25 cellular contexts compared by ENCODE assay signal in genomic region chr6:165972139-165972802, GRCh38.
"Had no signal": no experiment of that assay in that cellular context is flagged by ENCODE, and none has a peak within 500 bp of the region (broad histone marks: within the 10 kb centered on the region; RNA-seq: fewer than 3 reads in every experiment).

No MANE protein-coding gene starts in this region.

- H3K4me1 ChIP-seq: left ventricle myocardium inferior, pancreas, prostate gland, right lobe of liver, transverse colon, upper lobe of left lung, vagina had no signal

- H3K4me3 ChIP-seq: hepatocyte, left ventricle myocardium inferior, lung, mucosa of descending colon, pancreas, prostate gland, right lobe of liver, smooth muscle cell, transverse colon, upper lobe of left lung, vagina had no signal

- H3K36me3 ChIP-seq: left ventricle myocardium inferior, pancreas, prostate gland, right lobe of liver, transverse colon, upper lobe of left lung, vagina had no signal

- H2AFZ ChIP-seq: hepatocyte had no signal

- H3K4me2 ChIP-seq: hepatocyte, smooth muscle cell had no signal

- H3K9me3 Mint-ChIP-seq: natural killer cell treated with Interleukin-12 subunit alpha and Interleukin-12 subunit beta and Interleukin-15 and Interleukin-18, amount 100 ng/mL, for 72 hours; stimulated activated memory B cell treated with anti-CD40 and anti-IgM and Interleukin-4, amounts not matched to agents 10 μg/mL and 1 μg/mL and 100 μg/mL, for 72 hours; stimulated activated naive CD8-positive, alpha-beta T cell treated with anti-CD3 and anti-CD28 coated beads, Interleukin-15, amount 100 ng/mL, for 72 hours had no signal

- ATAC-seq: mucosa of descending colon; naive thymus-derived CD4-positive, alpha-beta T cell; natural killer cell treated with Interleukin-12 subunit alpha and Interleukin-12 subunit beta and Interleukin-15 and Interleukin-18, amount 100 ng/mL, for 72 hours; pancreas; right lobe of liver; stimulated activated memory B cell treated with anti-CD40 and anti-IgM and Interleukin-4, amounts not matched to agents 10 μg/mL and 1 μg/mL and 100 μg/mL, for 72 hours; stimulated activated naive CD8-positive, alpha-beta T cell treated with anti-CD3 and anti-CD28 coated beads, Interleukin-15, amount 100 ng/mL, for 72 hours had no signal

- H3K9me3 ChIP-seq: left ventricle myocardium inferior, mucosa of descending colon, pancreas, prostate gland, right lobe of liver, transverse colon, upper lobe of left lung, vagina had no signal

- H3K36me3 Mint-ChIP-seq: naive thymus-derived CD4-positive, alpha-beta T cell; natural killer cell treated with Interleukin-12 subunit alpha and Interleukin-12 subunit beta and Interleukin-15 and Interleukin-18, amount 100 ng/mL, for 72 hours; stimulated activated memory B cell treated with anti-CD40 and anti-IgM and Interleukin-4, amounts not matched to agents 10 μg/mL and 1 μg/mL and 100 μg/mL, for 72 hours had no signal

- H3K27me3 ChIP-seq: pancreas, right lobe of liver, transverse colon, upper lobe of left lung, vagina had no signal

- H3K4me1 Mint-ChIP-seq: naive thymus-derived CD4-positive, alpha-beta T cell; stimulated activated memory B cell treated with anti-CD40 and anti-IgM and Interleukin-4, amounts not matched to agents 10 μg/mL and 1 μg/mL and 100 μg/mL, for 72 hours; stimulated activated naive CD8-positive, alpha-beta T cell treated with anti-CD3 and anti-CD28 coated beads, Interleukin-15, amount 100 ng/mL, for 72 hours had no signal

- H3K27ac ChIP-seq: hepatocyte, left ventricle myocardium inferior, pancreas, prostate gland, right lobe of liver, transverse colon, upper lobe of left lung, vagina had no signal

- H3K27ac Mint-ChIP-seq: naive thymus-derived CD4-positive, alpha-beta T cell; natural killer cell treated with Interleukin-12 subunit alpha and Interleukin-12 subunit beta and Interleukin-15 and Interleukin-18, amount 100 ng/mL, for 72 hours; stimulated activated memory B cell treated with anti-CD40 and anti-IgM and Interleukin-4, amounts not matched to agents 10 μg/mL and 1 μg/mL and 100 μg/mL, for 72 hours; stimulated activated naive CD8-positive, alpha-beta T cell treated with anti-CD3 and anti-CD28 coated beads, Interleukin-15, amount 100 ng/mL, for 72 hours had no signal

- H3K79me2 ChIP-seq: hepatocyte had no signal

- FAIRE-seq: pancreas had no signal

- H3K27me3 Mint-ChIP-seq: stimulated activated memory B cell treated with anti-CD40 and anti-IgM and Interleukin-4, amounts not matched to agents 10 μg/mL and 1 μg/mL and 100 μg/mL, for 72 hours had no signal

- H3K4me3 Mint-ChIP-seq: naive thymus-derived CD4-positive, alpha-beta T cell; natural killer cell treated with Interleukin-12 subunit alpha and Interleukin-12 subunit beta and Interleukin-15 and Interleukin-18, amount 100 ng/mL, for 72 hours; stimulated activated memory B cell treated with anti-CD40 and anti-IgM and Interleukin-4, amounts not matched to agents 10 μg/mL and 1 μg/mL and 100 μg/mL, for 72 hours; stimulated activated naive CD8-positive, alpha-beta T cell treated with anti-CD3 and anti-CD28 coated beads, Interleukin-15, amount 100 ng/mL, for 72 hours had no signal

- DNase-seq: islet precursor cell; left ventricle myocardium inferior; midbrain; mucosa of descending colon; naive thymus-derived CD4-positive, alpha-beta T cell; nucleus accumbens; pancreas; posterior cingulate gyrus; retina; right lobe of liver; stimulated activated CD4-positive, alpha-beta T cell treated with anti-CD3 and anti-CD28 coated beads, Interleukin-1b, Interleukin-23, amount 100 ng/mL, for 48 hours; stimulated activated CD4-positive, alpha-beta T cell treated with anti-CD3 and anti-CD28 coated beads, Interleukin-2, amount 100 ng/mL, for 48 hours; stimulated activated CD4-positive, alpha-beta T cell treated with anti-CD3 and anti-CD28 coated beads, Interleukin-4, amount 100 ng/mL, for 4 hours; stimulated activated CD8-positive, alpha-beta memory T cell treated with anti-CD3 and anti-CD28 coated beads, Interleukin-4, amount 100 ng/mL, for 48 hours; stimulated activated naive CD4-positive, alpha-beta T cell treated with Interleukin-2 at 50 U/mL for 16 hours; stimulated activated naive CD8-positive, alpha-beta T cell treated with anti-CD3 and anti-CD28 coated beads, Interleukin-15, amount 100 ng/mL, for 72 hours; transverse colon had no signal
